In genomic region chr11:134913999-134914590, GRCh38 we compare ENCODE assay signal across 31 cellular contexts.
"Had no signal": no experiment of that assay in that cellular context is flagged by ENCODE, and none has a peak within 500 bp of the region (broad histone marks: within the 10 kb centered on the region; RNA-seq: fewer than 3 reads in every experiment).

No MANE protein-coding gene starts in this region.

- H3K27ac Mint-ChIP-seq: immature natural killer cell, mesothelial cell of epicardium, naive B cell, natural killer cell, nephron progenitor cell, progenitor cell of endocrine pancreas had no signal

- DNase-seq: heart left ventricle; hypothalamus; immature natural killer cell; kidney; left colon; left lung; lower lobe of right lung; mammary epithelial cell; mesenchymal stem cell; naive B cell; natural killer cell; nephron progenitor cell; occipital lobe; ovary; stimulated activated CD4-positive, alpha-beta T cell treated with anti-CD3 and anti-CD28 coated beads, Interleukin-12 subunit alpha, Interleukin-12 subunit beta, amount 100 ng/mL, for 4 hours; stimulated activated CD4-positive, alpha-beta T cell treated with anti-CD3 and anti-CD28 coated beads, Interleukin-15, amount 100 ng/mL, for 24 hours; stimulated activated CD4-positive, alpha-beta T cell treated with anti-CD3 and anti-CD28 coated beads, Interleukin-2, amount 100 ng/mL, for 24 hours; stimulated activated CD4-positive, alpha-beta T cell treated with anti-CD3 and anti-CD28 coated beads, Interleukin-4, amount 100 ng/mL, for 1 hour; stimulated activated naive CD4-positive, alpha-beta T cell treated with Interleukin-2 at 50 U/mL for 16 hours; stimulated activated naive CD8-positive, alpha-beta T cell treated with anti-CD3 and anti-CD28 coated beads, Interleukin-15, amount 100 ng/mL, for 72 hours; testis; thyroid gland; transverse colon had no signal

- H3K27me3 ChIP-seq: neutrophil, ovary, right atrium auricular region, testis, thyroid gland, upper lobe of left lung, vagina had no signal

- H3K27ac ChIP-seq: left lung, lower lobe of right lung, neutrophil, ovary, right atrium auricular region, skin epidermis, testis, thyroid gland, transverse colon, upper lobe of left lung, vagina had no signal

- H3K4me1 ChIP-seq: left lung, lower lobe of right lung, right atrium auricular region, testis, transverse colon, upper lobe of left lung, vagina had no signal

- H3K4me1 Mint-ChIP-seq: immature natural killer cell; naive B cell; natural killer cell; stimulated activated naive CD8-positive, alpha-beta T cell treated with anti-CD3 and anti-CD28 coated beads, Interleukin-15, amount 100 ng/mL, for 72 hours had no signal

- H3K9me3 Mint-ChIP-seq: mesothelial cell of epicardium; natural killer cell; nephron progenitor cell; stimulated activated naive CD8-positive, alpha-beta T cell treated with anti-CD3 and anti-CD28 coated beads, Interleukin-15, amount 100 ng/mL, for 72 hours had no signal

- H3K36me3 Mint-ChIP-seq: immature natural killer cell, mesothelial cell of epicardium, naive B cell, natural killer cell had no signal

- H3K9me3 ChIP-seq: heart left ventricle, left lung, lower lobe of right lung, neutrophil, ovary, right atrium auricular region, testis, thyroid gland, transverse colon, upper lobe of left lung, vagina had no signal

- ATAC-seq: left colon, left lung, natural killer cell had no signal

- FAIRE-seq: islet of Langerhans, kidney had no signal

- H3K4me3 Mint-ChIP-seq: immature natural killer cell; mesothelial cell of epicardium; naive B cell; natural killer cell; nephron progenitor cell; stimulated activated naive CD8-positive, alpha-beta T cell treated with anti-CD3 and anti-CD28 coated beads, Interleukin-15, amount 100 ng/mL, for 72 hours had no signal

- H3K36me3 ChIP-seq: heart left ventricle, left lung, lower lobe of right lung, neutrophil, ovary, right atrium auricular region, thyroid gland, transverse colon, upper lobe of left lung, vagina had no signal

- H3K4me3 ChIP-seq: heart left ventricle, left lung, lower lobe of right lung, ovary, right atrium auricular region, skin epidermis, testis, thyroid gland, transverse colon, upper lobe of left lung, vagina had no signal
